Comparison of ENCODE assay signal across 9 cellular contexts in genomic region chr9:23172979-23173637, GRCh38.
"Had no signal": no experiment of that assay in that cellular context is flagged by ENCODE, and none has a peak within 500 bp of the region (broad histone marks: within the 10 kb centered on the region; RNA-seq: fewer than 3 reads in every experiment).

No MANE protein-coding gene starts in this region.

- ATAC-seq: HCT116, K562 had no signal

- H3K9ac ChIP-seq: GM23248 had no signal

- H3K9me3 ChIP-seq: HAP-1 had no signal

- FAIRE-seq: K562 had no signal

- H3K4me1 ChIP-seq: HAP-1 had no signal

- H3K27ac ChIP-seq: GM23248, HL-60 had no signal

- H2AFZ ChIP-seq: GM23248 had no signal

- H3K36me3 ChIP-seq: HAP-1 had no signal

- DNase-seq: GM23248, GOT3, H7, HFFc6, IMR-90 had no signal

- H3K4me3 ChIP-seq: GM23248, HAP-1, K562 had no signal
